Comparison of ENCODE assay signal across 8 cellular contexts in genomic region chr17:81518113-81518784, GRCh38. TPM values are rescaled to one million over a fixed set of nuclear protein-coding genes. Genes with fewer than 3 reads are reported as not detected.
A peak's percentile ranks its signal among the peaks of the same experiment; 100 is the strongest.
DNase-seq lines count a peak whose midpoint lies in the region; ATAC-seq and TF ChIP-seq lines count a peak whose summit lies in the region.

No MANE protein-coding gene starts in this region.

- no peak overlapping the region for H3K4me3 ChIP-seq in CD4-positive, CD25-positive, alpha-beta regulatory T cell (ENCODE audit: low read depth, low read length)
- peak overlapping the region; percentile 97 for H3K4me3 ChIP-seq in coronary artery

- H3K27me3 ChIP-seq in CD4-positive, CD25-positive, alpha-beta regulatory T cell (ENCODE audit: control insufficient read depth, insufficient read depth, low read length): no peaks in the 10 kb centered on the region

- H3K36me3 Mint-ChIP-seq in CD4-positive, CD25-positive, alpha-beta regulatory T cell: no peaks in the 10 kb centered on the region
- H3K36me3 Mint-ChIP-seq in nephron (ENCODE audit: low read depth): no peaks in the 10 kb centered on the region

- no peak overlapping the region for H3K27ac ChIP-seq in CD4-positive, CD25-positive, alpha-beta regulatory T cell (ENCODE audit: insufficient read depth, low read length, poor library complexity, severe bottlenecking)
- peak overlapping the region; percentile 99 for H3K27ac ChIP-seq in coronary artery

- no peaks in the 10 kb centered on the region for H3K9me3 ChIP-seq in CD4-positive, CD25-positive, alpha-beta regulatory T cell (ENCODE audit: control insufficient read depth in 2 of 2, low read length in 2 of 2)

- TF ChIP-seq EP300 in Ishikawa (IDR thresholded peaks at IDR 0.05; ENCODE audit: borderline replicate concordance): no peak

- peaks cover 55% of the 10 kb centered on the region for H3K4me1 ChIP-seq in CD4-positive, CD25-positive, alpha-beta regulatory T cell (ENCODE audit: control insufficient read depth, insufficient read depth, low read length, poor library complexity, severe bottlenecking)

- H3K4me3 Mint-ChIP-seq in CD4-positive, CD25-positive, alpha-beta regulatory T cell: peak overlapping the region; percentile 70 to 90 (median 84)
- peak overlapping the region; percentile 76 to 82 (median 80) for H3K4me3 Mint-ChIP-seq in nephron

- peaks cover 0 to 30% (median 10%) of the 10 kb centered on the region in 4 donors for H3K4me1 Mint-ChIP-seq in CD4-positive, CD25-positive, alpha-beta regulatory T cell
- H3K4me1 Mint-ChIP-seq in nephron: peaks cover 42% of the 10 kb centered on the region

- TF ChIP-seq CTCF in coronary artery (IDR thresholded peaks at IDR 0.05) (no peak), nephron (IDR thresholded peaks at IDR 0.05; ENCODE audit: unreplicated experiment in 3 of 3) (no peak)

- peaks cover 9% of the 10 kb centered on the region for H3K27me3 Mint-ChIP-seq in CD4-positive, CD25-positive, alpha-beta regulatory T cell
- peaks cover 26% of the 10 kb centered on the region for H3K27me3 Mint-ChIP-seq in nephron (ENCODE audit: low read depth)

- no peaks in the 10 kb centered on the region for H3K36me3 ChIP-seq in CD4-positive, CD25-positive, alpha-beta regulatory T cell (ENCODE audit: control insufficient read depth, insufficient read depth, low read length)

- DNase-seq in CD4-positive, CD25-positive, alpha-beta regulatory T cell: no peak
- DNase-seq in coronary artery (ENCODE audit: low spot score): no peak
- no peak for DNase-seq in NCI-H446 treated with DMSO at 0.1 percent for 48 hours (lab: John Stamatoyannopoulos, UW)
- DNase-seq in NCI-H1694 treated with DMSO at 0.1 percent for 48 hours (lab: John Stamatoyannopoulos, UW): no peak

- ATAC-seq in CD4-positive, CD25-positive, alpha-beta regulatory T cell (ENCODE audit: low read depth in 2 of 2): no peak
- ATAC-seq in GM21529 (IDR thresholded peaks at IDR 0.05; ENCODE audit: unreplicated experiment): no peak
- no peak for ATAC-seq in GM21576 (IDR thresholded peaks at IDR 0.05; ENCODE audit: unreplicated experiment)

- H3K27ac Mint-ChIP-seq in CD4-positive, CD25-positive, alpha-beta regulatory T cell: peak overlapping the region in 2 of 3 donors; percentile 76 to 86
- H3K27ac Mint-ChIP-seq in nephron: peak overlapping the region; percentile 51 to 79 (median 71)

- TF ChIP-seq RAD21 in Ishikawa (IDR thresholded peaks at IDR 0.05; ENCODE audit: low read depth): no peak

- no peaks in the 10 kb centered on the region for H3K9me3 Mint-ChIP-seq in CD4-positive, CD25-positive, alpha-beta regulatory T cell
- H3K9me3 Mint-ChIP-seq in nephron: no peaks in the 10 kb centered on the region

TF ChIP-seq in Ishikawa, 13 proteins besides CTCF, POLR2A, EP300 and RAD21:
- 0 out of 2 replicates have a peak, but pooled peaks have one; percentile 75 for TF ChIP-seq MAX (IDR thresholded peaks at IDR 0.05)
- no peak for TF ChIP-seq EGR1 (IDR thresholded peaks at IDR 0.05)
- TF ChIP-seq USF1 (IDR thresholded peaks at IDR 0.05): no peak
- TF ChIP-seq YY1 (IDR thresholded peaks at IDR 0.05; ENCODE audit: low read depth): no peak
- TF ChIP-seq TCF12 (IDR thresholded peaks at IDR 0.05; ENCODE audit: low read depth): no peak

RNA-seq across cellular contexts. Expression of gene ACTG1, which starts 5.7 kb away (rescaled TPM):
- total RNA-seq in CD4-positive, CD25-positive, alpha-beta regulatory T cell: 1,684 TPM
- polyA plus RNA-seq in CD4-positive, CD25-positive, alpha-beta regulatory T cell: 1,000 to 10,000 TPM; 1,881 to 2,724 (median 2,486) TPM

RNA-seq across cellular contexts. Expression of gene FSCN2, which starts 9.9 kb away (rescaled TPM):
- total RNA-seq in CD4-positive, CD25-positive, alpha-beta regulatory T cell: 0.74 TPM
- polyA plus RNA-seq in CD4-positive, CD25-positive, alpha-beta regulatory T cell: under 1 TPM in 1 of 4 donors, not detected in 3; 0.17 TPM

RNA-seq across cellular contexts. Expression of gene FAAP100, which starts 33.9 kb away (rescaled TPM):
- 28.1 TPM for total RNA-seq in CD4-positive, CD25-positive, alpha-beta regulatory T cell
- polyA plus RNA-seq in CD4-positive, CD25-positive, alpha-beta regulatory T cell: 10 to 100 TPM in 2 of 4 donors, 1 to 10 TPM in 2; 8.2 to 13.0 (median 10.4) TPM
